1 cellular context compared by ENCODE assay signal in genomic region chr2:168246072-168246482, GRCh38.
TF ChIP-seq lines count a peak whose summit lies in the region.

No MANE protein-coding gene starts in this region.

TF ChIP-seq in HepG2, 621 proteins besides CTCF, POLR2A, EP300 and RAD21 (continued from another document):
- TF ChIP-seq CSRNP1 (CRISPR knock-in tag; IDR thresholded peaks at IDR 0.05): 0 out of 2 replicates have a peak, but pooled peaks have one; percentile 59
- no peak for TF ChIP-seq ZNF484 (CRISPR knock-in tag; IDR thresholded peaks at IDR 0.05; ENCODE audit: borderline replicate concordance, low read depth)
- TF ChIP-seq ZNF839 (CRISPR knock-in tag; IDR thresholded peaks at IDR 0.05; ENCODE audit: borderline replicate concordance): no peak
- no peak for TF ChIP-seq KLF11 (CRISPR knock-in tag; IDR thresholded peaks at IDR 0.05)
- TF ChIP-seq ZNF776 (CRISPR knock-in tag; IDR thresholded peaks at IDR 0.05): 0 out of 2 replicates have a peak, but pooled peaks have one; percentile 40
- TF ChIP-seq ZNF264 (CRISPR knock-in tag; IDR thresholded peaks at IDR 0.05): no peak
- TF ChIP-seq ELF1 (CRISPR knock-in tag; IDR thresholded peaks at IDR 0.05): 0 out of 2 replicates have a peak, but pooled peaks have one; percentile 28
- no peak for TF ChIP-seq ATF2 (CRISPR knock-in tag; IDR thresholded peaks at IDR 0.05)
- TF ChIP-seq TAF1 (CRISPR knock-in tag; IDR thresholded peaks at IDR 0.05): no peak
- no peak for TF ChIP-seq SOX13 (IDR thresholded peaks at IDR 0.05)
- peak in 1 of 2 experiments; percentile 40; a peak in 1 of 4 replicates for TF ChIP-seq SOX13 (CRISPR knock-in tag; conservative IDR thresholded peaks at IDR 0.05 in 1 of 2, IDR thresholded peaks at IDR 0.05 in 1 of 2)
- no peak for TF ChIP-seq BHLHE40 (IDR thresholded peaks at IDR 0.05; ENCODE audit: low read length)
- TF ChIP-seq SIN3A (IDR thresholded peaks at IDR 0.05; ENCODE audit: borderline replicate concordance, low read depth, low read length): no peak
- no peak for TF ChIP-seq ZNF704 (CRISPR knock-in tag; IDR thresholded peaks at IDR 0.05; ENCODE audit: borderline replicate concordance)
- TF ChIP-seq ZNF235 (CRISPR knock-in tag; IDR thresholded peaks at IDR 0.05; ENCODE audit: borderline replicate concordance): 0 out of 2 replicates have a peak, but pooled peaks have one; percentile 16
- 0 out of 2 replicates have a peak, but pooled peaks have one; percentile 28 for TF ChIP-seq ZBTB33 (CRISPR knock-in tag; IDR thresholded peaks at IDR 0.05)
- no peak for TF ChIP-seq TCF12 (IDR thresholded peaks at IDR 0.05)
- TF ChIP-seq TCF12 (CRISPR knock-in tag; IDR thresholded peaks at IDR 0.05): 0 out of 2 replicates have a peak, but pooled peaks have one; percentile 7
- 0 out of 2 replicates have a peak, but pooled peaks have one; percentile 35 for TF ChIP-seq FOSL2 (CRISPR knock-in tag; IDR thresholded peaks at IDR 0.05)
- no peak for TF ChIP-seq NCOA2 (CRISPR knock-in tag; IDR thresholded peaks at IDR 0.05)
- 0 out of 2 replicates have a peak, but pooled peaks have one; percentile 65 for TF ChIP-seq ZNF850 (CRISPR knock-in tag; conservative IDR thresholded peaks at IDR 0.05)
TF ChIP-seq in HepG2: peak in this region for 11.
